ENCODE assay signal across 10 cellular contexts in the genomic region with DNA sequence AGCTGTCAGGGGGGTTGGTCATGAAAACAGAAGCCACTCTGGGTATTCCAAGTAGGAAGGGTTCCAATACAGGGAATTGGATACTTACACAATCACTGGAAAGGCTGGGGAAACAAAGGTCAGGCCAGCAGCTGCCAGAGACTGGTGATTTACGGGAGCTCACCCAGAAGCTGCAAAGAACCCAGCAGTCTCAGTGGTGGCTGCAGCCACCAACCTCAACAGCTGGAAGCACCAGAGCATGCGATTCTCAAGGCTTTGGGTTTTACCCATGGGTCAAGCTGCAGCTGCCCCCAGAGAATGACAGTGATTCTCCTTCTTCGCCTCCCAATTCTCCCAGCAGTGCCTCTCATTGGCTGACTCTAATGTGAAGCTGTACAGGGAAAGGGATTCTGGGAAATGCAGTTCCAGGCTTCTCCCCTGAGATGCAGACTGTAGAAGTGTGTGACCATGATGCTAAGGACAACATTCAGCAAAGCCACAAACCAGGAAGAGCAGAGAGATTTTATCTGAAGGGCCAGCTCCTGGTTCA.
DNase-seq lines count a peak whose midpoint lies in the region; ATAC-seq and TF ChIP-seq lines count a peak whose summit lies in the region.
"Had no signal": no experiment of that assay in that cellular context is flagged by ENCODE, and none has a peak within 500 bp of the region (broad histone marks: within the 10 kb centered on the region; RNA-seq: fewer than 3 reads in every experiment).

No MANE protein-coding gene starts in this region.

- ATAC-seq in Right ventricle myocardium inferior: peak; percentile 39
- peak; percentile 94 for ATAC-seq in HG02973 (IDR thresholded peaks at IDR 0.05; ENCODE audit: unreplicated experiment)

- H3K9ac ChIP-seq in adipocyte (ENCODE audit: low read length) (no peak overlapping the region), subcutaneous abdominal adipose tissue (ENCODE audit: low read length in 5 of 5) (no peak overlapping the region)

- no peak overlapping the region for H3K4me3 ChIP-seq in left ventricle myocardium inferior
- H3K4me3 ChIP-seq in adipocyte (ENCODE audit: low read length): no peak overlapping the region
- peak overlapping the region in 4 of 5 donors; percentile 8 to 48 (median 20) for H3K4me3 ChIP-seq in subcutaneous abdominal adipose tissue (ENCODE audit: low read depth in 1 of 5, low read length in 5 of 5)
- H3K4me3 ChIP-seq: vagina had no signal

- no peak for TF ChIP-seq CTCF in left ventricle myocardium inferior (IDR thresholded peaks at IDR 0.05; ENCODE audit: borderline replicate concordance)

- no peaks in the 10 kb centered on the region for H3K4me1 ChIP-seq in left ventricle myocardium inferior
- peaks cover 13% of the 10 kb centered on the region for H3K4me1 ChIP-seq in adipocyte (ENCODE audit: control insufficient read depth, insufficient read depth, low read length)
- H3K4me1 ChIP-seq in subcutaneous abdominal adipose tissue (ENCODE audit: control insufficient read depth in 5 of 5, insufficient read depth in 5 of 5, low read length in 5 of 5): peaks cover 0 to 21% (median 15%) of the 10 kb centered on the region in 5 donors
- H3K4me1 ChIP-seq: vagina had no signal

- peaks cover 35% of the 10 kb centered on the region for H3K9me3 ChIP-seq in left ventricle myocardium inferior (replicated peaks)
- peaks cover 18% of the 10 kb centered on the region for H3K9me3 ChIP-seq in adipocyte (ENCODE audit: control insufficient read depth, low read length)
- H3K9me3 ChIP-seq in subcutaneous abdominal adipose tissue (ENCODE audit: control insufficient read depth in 5 of 5, low read length in 5 of 5): peaks cover 5 to 24% (median 15%) of the 10 kb centered on the region in 5 donors

- H3K27ac ChIP-seq in left ventricle myocardium inferior (replicated peaks) (no peak overlapping the region), subcutaneous abdominal adipose tissue (ENCODE audit: low read depth, low read length) (no peak overlapping the region)
- H3K27ac ChIP-seq: vagina had no signal

- H3K27me3 ChIP-seq in left ventricle myocardium inferior (ENCODE audit: low read depth) (no peaks in the 10 kb centered on the region), adipocyte (replicated peaks; ENCODE audit: control insufficient read depth, insufficient read depth, low read length) (peaks cover 9% of the 10 kb centered on the region), subcutaneous abdominal adipose tissue (ENCODE audit: control insufficient read depth in 5 of 5, insufficient read depth in 4 of 5, low read length in 5 of 5) (no peaks in the 10 kb centered on the region)
- H3K27me3 ChIP-seq: vagina had no signal

- no peak for DNase-seq in Right ventricle myocardium inferior (ENCODE audit: missing footprints)
- no peak for DNase-seq in left ventricle myocardium inferior
- peak; percentile 1 for DNase-seq in adipocyte (ENCODE audit: low read depth)
- DNase-seq in NCI-H1417 (lab: John Stamatoyannopoulos, UW): no peak
- DNase-seq in NCI-H526 (lab: John Stamatoyannopoulos, UW): no peak
- no peak for DNase-seq in activated CD4-positive, alpha-beta T cell treated with anti-CD3 and anti-CD28 coated beads, Interleukin-2, amount 50 U/mL, for 4 hours
- DNase-seq: activated CD4-positive, CD25-positive, alpha-beta regulatory T cell treated with anti-CD3 and anti-CD28 coated beads, Interleukin-2, amount 50 U/mL, for 72 hours had no signal

- peaks cover 12% of the 10 kb centered on the region for H3K36me3 ChIP-seq in left ventricle myocardium inferior
- no peaks in the 10 kb centered on the region for H3K36me3 ChIP-seq in adipocyte (ENCODE audit: control insufficient read depth, insufficient read depth, low read length, severe bottlenecking)
- no peaks in the 10 kb centered on the region for H3K36me3 ChIP-seq in subcutaneous abdominal adipose tissue (ENCODE audit: control insufficient read depth in 5 of 5, insufficient read depth in 5 of 5, low read length in 5 of 5)
- H3K36me3 ChIP-seq: vagina had no signal

- intact Hi-C loops in Right ventricle myocardium inferior (cut with DNase I) (no loop called here), left ventricle myocardium inferior (cut with micrococcal nuclease) (no loop called here)

Comparison
In these comparisons a context has a peak if more than half of its experiments do, and no peak if none do; other contexts are left out.
1. H3K4me3 ChIP-seq: peak in subcutaneous abdominal adipose tissue (4 of 5); none in left ventricle myocardium inferior (single experiment) and adipocyte (single experiment).